12 cellular contexts compared by ENCODE assay signal in genomic region chrX:12988797-12989196, GRCh38. TPM values are rescaled to one million over a fixed set of nuclear protein-coding genes. Genes with fewer than 3 reads are reported as not detected.
DNase-seq lines count a peak whose midpoint lies in the region; ATAC-seq, FAIRE-seq and TF ChIP-seq lines count a peak whose summit lies in the region.
"Had no signal": no experiment of that assay in that cellular context is flagged by ENCODE, and none has a peak within 500 bp of the region (broad histone marks: within the 10 kb centered on the region; RNA-seq: fewer than 3 reads in every experiment).

No MANE protein-coding gene starts in this region.

- peaks cover 0 to 13% of the 10 kb centered on the region in 2 donors for H3K27me3 Mint-ChIP-seq in natural killer cell treated with Interleukin-12 subunit alpha and Interleukin-12 subunit beta and Interleukin-15 and Interleukin-18, amount 100 ng/mL, for 72 hours
- H3K27me3 Mint-ChIP-seq in CD8-positive, alpha-beta memory T cell = peaks cover 0 to 7% of the 10 kb centered on the region in 2 donors
- H3K27me3 Mint-ChIP-seq: dendritic cell treated with granulocyte-macrophage colony-stimulating factor and Interleukin-4, amounts not matched to agents 40 ng/mL and 50 ng/mL, for 4 days had no signal

- H3K27ac ChIP-seq in CD8-positive, alpha-beta memory T cell (ENCODE audit: low read depth, low read length) = no peak overlapping the region

- no peak for TF ChIP-seq CTCF in omental fat pad (IDR thresholded peaks at IDR 0.05)

- H3K36me3 Mint-ChIP-seq in natural killer cell treated with Interleukin-12 subunit alpha and Interleukin-12 subunit beta and Interleukin-15 and Interleukin-18, amount 100 ng/mL, for 72 hours = peaks cover 10% of the 10 kb centered on the region
- peaks cover 0 to 7% (median 3%) of the 10 kb centered on the region in 3 donors for H3K36me3 Mint-ChIP-seq in CD8-positive, alpha-beta memory T cell

- H3K4me1 ChIP-seq in CD8-positive, alpha-beta memory T cell (ENCODE audit: insufficient read depth, low read length) = peaks cover 41% of the 10 kb centered on the region

- peaks cover 31 to 32% of the 10 kb centered on the region in 2 donors for H3K4me1 Mint-ChIP-seq in natural killer cell treated with Interleukin-12 subunit alpha and Interleukin-12 subunit beta and Interleukin-15 and Interleukin-18, amount 100 ng/mL, for 72 hours (ENCODE audit: low read depth in 2 of 2)
- peaks cover 38 to 62% (median 46%) of the 10 kb centered on the region in 3 donors for H3K4me1 Mint-ChIP-seq in CD8-positive, alpha-beta memory T cell

- H3K9me3 Mint-ChIP-seq in natural killer cell treated with Interleukin-12 subunit alpha and Interleukin-12 subunit beta and Interleukin-15 and Interleukin-18, amount 100 ng/mL, for 72 hours = no peaks in the 10 kb centered on the region
- H3K9me3 Mint-ChIP-seq in CD8-positive, alpha-beta memory T cell = no peaks in the 10 kb centered on the region
- H3K9me3 Mint-ChIP-seq: dendritic cell treated with granulocyte-macrophage colony-stimulating factor and Interleukin-4, amounts not matched to agents 40 ng/mL and 50 ng/mL, for 4 days had no signal

- peak; percentile 58 for FAIRE-seq in endometrium (lab: Jason Lieb, UNC)

- peak; percentile 55 for ATAC-seq in omental fat pad (ENCODE audit: low FRiP score)
- no peak for ATAC-seq in natural killer cell treated with Interleukin-12 subunit alpha and Interleukin-12 subunit beta and Interleukin-15 and Interleukin-18, amount 100 ng/mL, for 72 hours
- no peak for ATAC-seq in HG02610 (IDR thresholded peaks at IDR 0.05; ENCODE audit: unreplicated experiment)

- no peaks in the 10 kb centered on the region for H3K9me3 ChIP-seq in CD8-positive, alpha-beta memory T cell (ENCODE audit: low read length)

- CTCF ChIA-PET in CD8-positive, alpha-beta memory T cell (lab: Charles Lee) = no interaction called here

- no peak overlapping the region for H3K4me3 Mint-ChIP-seq in natural killer cell treated with Interleukin-12 subunit alpha and Interleukin-12 subunit beta and Interleukin-15 and Interleukin-18, amount 100 ng/mL, for 72 hours
- H3K4me3 Mint-ChIP-seq in CD8-positive, alpha-beta memory T cell = no peak overlapping the region
- H3K4me3 Mint-ChIP-seq: dendritic cell treated with granulocyte-macrophage colony-stimulating factor and Interleukin-4, amounts not matched to agents 40 ng/mL and 50 ng/mL, for 4 days had no signal

- DNase-seq in ELR (ENCODE audit: low read depth) (peak; percentile 75), NCI-H748 treated with DMSO at 0.1 percent for 48 hours (lab: John Stamatoyannopoulos, UW) (peak; percentile 77), omental fat pad (ENCODE audit: low spot score) (no peak), NCI-H2171 treated with DMSO at 0.1 percent for 48 hours (lab: John Stamatoyannopoulos, UW) (no peak)
- DNase-seq in natural killer cell treated with Interleukin-12 subunit alpha and Interleukin-12 subunit beta and Interleukin-15 and Interleukin-18, amount 100 ng/mL, for 72 hours (ENCODE audit: low spot score) = no peak
- DNase-seq in CD8-positive, alpha-beta memory T cell = no peak
- DNase-seq: RPMI8226 had no signal

- no peaks in the 10 kb centered on the region for H3K36me3 ChIP-seq in CD8-positive, alpha-beta memory T cell (ENCODE audit: insufficient read depth, low read length)

- no peak overlapping the region for H3K27ac Mint-ChIP-seq in natural killer cell treated with Interleukin-12 subunit alpha and Interleukin-12 subunit beta and Interleukin-15 and Interleukin-18, amount 100 ng/mL, for 72 hours
- H3K27ac Mint-ChIP-seq in CD8-positive, alpha-beta memory T cell = no peak overlapping the region
- H3K27ac Mint-ChIP-seq: dendritic cell treated with granulocyte-macrophage colony-stimulating factor and Interleukin-4, amounts not matched to agents 40 ng/mL and 50 ng/mL, for 4 days had no signal

- POLR2A ChIA-PET in CD8-positive, alpha-beta memory T cell (lab: Charles Lee) = no interaction called here

- no peaks in the 10 kb centered on the region for H3K27me3 ChIP-seq in CD8-positive, alpha-beta memory T cell (ENCODE audit: insufficient read depth, low read length, poor library complexity, severe bottlenecking)

- H3K4me3 ChIP-seq in CD8-positive, alpha-beta memory T cell (ENCODE audit: low read length) = no peak overlapping the region

RNA-seq across cellular contexts. Expression of gene TMSB4X, which starts 13.9 kb away (rescaled TPM):
- 1,000 to 10,000 TPM; 3,948 to 5,890 (median 5,138) TPM for total RNA-seq in omental fat pad
- total RNA-seq in natural killer cell treated with Interleukin-12 subunit alpha and Interleukin-12 subunit beta and Interleukin-15 and Interleukin-18, amount 100 ng/mL, for 72 hours = 1,000 to 10,000 TPM; 2,674 to 5,601 TPM
- 1,000 to 10,000 TPM; 3,415 to 3,478 TPM for total RNA-seq in CD8-positive, alpha-beta memory T cell
- polyA plus RNA-seq in CD8-positive, alpha-beta memory T cell = 28,788 TPM

RNA-seq across cellular contexts. Expression of gene FAM9C, which starts 55.6 kb away (rescaled TPM):
- total RNA-seq in omental fat pad = not detected
- total RNA-seq in natural killer cell treated with Interleukin-12 subunit alpha and Interleukin-12 subunit beta and Interleukin-15 and Interleukin-18, amount 100 ng/mL, for 72 hours = not detected
- not detected for total RNA-seq in CD8-positive, alpha-beta memory T cell
- not detected for polyA plus RNA-seq in CD8-positive, alpha-beta memory T cell
- total RNA-seq: activated CD8-positive, alpha-beta memory T cell treated with anti-CD3 and anti-CD28 coated beads for 36 hours; mesenteric fat pad had no signal

Comparison
In these comparisons a context has a peak if more than half of its experiments do, and no peak if none do; other contexts are left out.
1. DNase-seq: peak in ELR (single experiment) and NCI-H748 treated with DMSO at 0.1 percent for 48 hours (single experiment); none in omental fat pad (single experiment), NCI-H2171 treated with DMSO at 0.1 percent for 48 hours (single experiment), natural killer cell treated with Interleukin-12 subunit alpha and Interleukin-12 subunit beta and Interleukin-15 and Interleukin-18, amount 100 ng/mL, for 72 hours (single experiment) and CD8-positive, alpha-beta memory T cell (0 of 5).